9 cellular contexts compared by ENCODE assay signal in the genomic region with DNA sequence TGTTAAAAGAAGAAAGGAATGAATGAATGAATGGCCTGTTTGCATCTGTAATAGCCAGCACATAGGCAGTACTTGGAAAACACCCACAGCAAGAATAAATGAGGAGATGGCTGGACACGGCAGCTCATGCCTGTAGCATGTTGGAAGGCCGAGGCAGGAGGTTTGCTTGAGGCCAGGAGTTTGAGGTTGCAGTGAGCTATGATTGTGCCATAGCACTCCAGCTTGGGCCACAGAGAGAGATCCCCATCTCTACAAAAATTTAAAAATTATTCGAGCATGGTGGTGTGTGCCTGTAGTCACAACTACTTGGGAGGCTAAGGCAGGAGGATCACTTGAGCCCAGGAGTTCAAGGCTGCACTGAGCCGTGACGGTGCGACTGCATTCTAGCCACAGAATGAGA. TPM values are rescaled to one million over a fixed set of nuclear protein-coding genes. Genes with fewer than 3 reads are reported as not detected.
A peak's percentile ranks its signal among the peaks of the same experiment; 100 is the strongest.
DNase-seq lines count a peak whose midpoint lies in the region; ATAC-seq, FAIRE-seq and TF ChIP-seq lines count a peak whose summit lies in the region.
"Had no signal": no experiment of that assay in that cellular context is flagged by ENCODE, and none has a peak within 500 bp of the region (broad histone marks: within the 10 kb centered on the region; RNA-seq: fewer than 3 reads in every experiment).

No MANE protein-coding gene starts in this region.

- no peak for DNase-seq in effector memory CD8-positive, alpha-beta T cell
- DNase-seq in osteocyte (ENCODE audit: extremely low spot score, unreplicated experiment) = no peak
- DNase-seq in HuH-7.5 (ENCODE audit: low spot score) = no peak
- no peak for DNase-seq in medulla oblongata (ENCODE audit: extremely low spot score)
- no peak for DNase-seq in ecto neural progenitor cell (ENCODE audit: low spot score)
- no peak for DNase-seq in HTR-8/SVneo (ENCODE audit: insufficient read length, low spot score)
- DNase-seq: DMS153 had no signal

- no peak overlapping the region for H3K4me3 ChIP-seq in BLaER1
- H3K4me3 ChIP-seq in OCI-LY1 (ENCODE audit: low read depth, low read length, poor library complexity, severe bottlenecking) = no peak overlapping the region

- TF ChIP-seq CTCF in OCI-LY1 (IDR thresholded peaks at IDR 0.05; ENCODE audit: low read length) (no peak), osteocyte (IDR thresholded peaks at IDR 0.05) (no peak)

- H3K36me3 ChIP-seq in BLaER1 = no peaks in the 10 kb centered on the region
- H3K36me3 ChIP-seq in OCI-LY1 (ENCODE audit: insufficient read depth, low read length) = peaks cover 29% of the 10 kb centered on the region

- H3K9me3 ChIP-seq in BLaER1 (no peaks in the 10 kb centered on the region), OCI-LY1 (ENCODE audit: low read length) (no peaks in the 10 kb centered on the region)

- H3K4me1 ChIP-seq in BLaER1 (peaks cover 32% of the 10 kb centered on the region), OCI-LY1 (ENCODE audit: insufficient read depth, low read length, severe bottlenecking) (peaks cover 27% of the 10 kb centered on the region)

- H3K4me1 Mint-ChIP-seq in effector memory CD8-positive, alpha-beta T cell (ENCODE audit: low read depth in 2 of 2) = peaks cover 45 to 47% of the 10 kb centered on the region in 2 donors
- H3K4me1 Mint-ChIP-seq in osteocyte (ENCODE audit: unreplicated experiment) = peaks cover 53% of the 10 kb centered on the region

- H3K27me3 ChIP-seq in BLaER1 (no peaks in the 10 kb centered on the region), OCI-LY1 (ENCODE audit: insufficient read depth, low read length) (no peaks in the 10 kb centered on the region)

- H3K9ac ChIP-seq in BLaER1 = no peak overlapping the region
- no peak overlapping the region for H3K9ac ChIP-seq in OCI-LY1 (ENCODE audit: low read length)

- H3K27ac Mint-ChIP-seq in effector memory CD8-positive, alpha-beta T cell = peak overlapping the region; percentile 86 to 89
- H3K27ac Mint-ChIP-seq in osteocyte (ENCODE audit: unreplicated experiment) = peak overlapping the region; percentile 96

- H3K36me3 Mint-ChIP-seq in effector memory CD8-positive, alpha-beta T cell (ENCODE audit: insufficient read depth) = peaks cover 28% of the 10 kb centered on the region
- H3K36me3 Mint-ChIP-seq in osteocyte (ENCODE audit: unreplicated experiment) = no peaks in the 10 kb centered on the region

- H2AFZ ChIP-seq in OCI-LY1 (ENCODE audit: low read length) = no peak overlapping the region

- 0 out of 2 replicates have a peak, but pooled peaks cover 6% of the 10 kb centered on the region for H4K20me1 ChIP-seq in BLaER1
- H4K20me1 ChIP-seq in OCI-LY1 (ENCODE audit: insufficient read depth, low read length) = no peaks in the 10 kb centered on the region

- peak overlapping the region; percentile 75 for H3K4me2 ChIP-seq in BLaER1
- H3K4me2 ChIP-seq in OCI-LY1 (ENCODE audit: low read length) = no peak overlapping the region; the same call in 1 of the 2 replicates

- H3K27ac ChIP-seq in BLaER1 (peak overlapping the region; percentile 73), OCI-LY1 (ENCODE audit: low read depth, low read length, poor library complexity, severe bottlenecking) (peak overlapping the region; percentile 1)

- H3K79me2 ChIP-seq in OCI-LY1 (ENCODE audit: insufficient read depth, low read length) = peaks cover 55% of the 10 kb centered on the region

- H3K9me2 ChIP-seq in OCI-LY1 (ENCODE audit: low read depth, low read length) = no peaks in the 10 kb centered on the region

- H3K27me3 Mint-ChIP-seq in effector memory CD8-positive, alpha-beta T cell = no peaks in the 10 kb centered on the region
- H3K27me3 Mint-ChIP-seq in osteocyte (ENCODE audit: unreplicated experiment) = no peaks in the 10 kb centered on the region

- FAIRE-seq in HTR-8/SVneo (lab: Jason Lieb, UNC) = no peak

- H3K9me3 Mint-ChIP-seq in effector memory CD8-positive, alpha-beta T cell = no peaks in the 10 kb centered on the region
- no peaks in the 10 kb centered on the region for H3K9me3 Mint-ChIP-seq in osteocyte (ENCODE audit: unreplicated experiment)

- ATAC-seq in effector memory CD8-positive, alpha-beta T cell (replicated peaks) = no peak

- H3F3A ChIP-seq in OCI-LY1 (ENCODE audit: insufficient read depth, low read length) = no peaks in the 10 kb centered on the region

- H3K4me3 Mint-ChIP-seq in effector memory CD8-positive, alpha-beta T cell = peak overlapping the region; percentile 37 to 58
- no peak overlapping the region for H3K4me3 Mint-ChIP-seq in osteocyte (ENCODE audit: unreplicated experiment)

RNA-seq across cellular contexts. Expression of a gene that starts 12.5 kb away (rescaled TPM):
- total RNA-seq in osteocyte = 34.5 and 35.9 TPM in 2 replicates

RNA-seq across cellular contexts. Expression of a gene that starts 57.7 kb away (rescaled TPM):
- 26.4 and 28.3 TPM in 2 replicates for total RNA-seq in osteocyte
